Comparison of ENCODE assay signal across 9 cellular contexts in the genomic region with DNA sequence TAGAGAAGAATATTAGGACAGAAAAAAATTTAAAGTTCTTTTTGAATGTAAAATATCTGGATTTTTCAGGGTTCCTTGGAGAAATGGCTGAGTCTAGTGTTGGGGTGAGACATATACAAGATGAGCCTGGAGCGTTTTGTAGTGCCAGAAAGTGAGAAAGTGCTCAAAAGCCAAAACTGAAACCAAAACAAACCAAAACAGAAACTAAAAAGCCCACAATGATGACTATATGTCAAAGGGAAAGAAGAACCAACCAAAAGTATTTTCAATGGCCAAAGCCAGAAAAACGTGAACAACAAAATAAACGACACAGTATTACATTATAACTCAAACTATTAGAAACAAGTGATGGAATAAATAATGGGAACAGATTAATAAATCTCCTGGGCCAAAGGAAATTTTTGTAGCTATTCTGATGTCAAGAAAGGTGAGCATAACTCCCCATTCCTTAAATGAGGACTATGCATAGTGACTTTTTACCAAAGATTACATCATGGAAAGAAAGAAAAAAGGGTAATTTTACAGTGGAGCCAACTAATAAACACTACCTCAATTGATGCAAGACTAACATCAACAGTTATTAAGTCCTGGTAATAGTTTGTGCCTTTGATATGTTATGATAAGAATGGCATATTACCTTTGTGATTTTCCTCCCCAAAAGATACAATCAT.
A peak's percentile ranks its signal among the peaks of the same experiment; 100 is the strongest.
DNase-seq lines count a peak whose midpoint lies in the region; ATAC-seq lines count a peak whose summit lies in the region.
"Had no signal": no experiment of that assay in that cellular context is flagged by ENCODE, and none has a peak within 500 bp of the region (broad histone marks: within the 10 kb centered on the region; RNA-seq: fewer than 3 reads in every experiment).

No MANE protein-coding gene starts in this region.

- ATAC-seq in GM21360 (IDR thresholded peaks at IDR 0.05; ENCODE audit: unreplicated experiment), result peak; percentile 100
- ATAC-seq in HG03342 (IDR thresholded peaks at IDR 0.05; ENCODE audit: unreplicated experiment), result peak; percentile 100
- ATAC-seq in activated CD8-positive, alpha-beta T cell treated with anti-CD3 and anti-CD28 coated beads, Interleukin-2, amount 10 ng/mL, durations not matched to agents 7 days and 5 days, result no peak

- H3K27ac Mint-ChIP-seq in activated CD8-positive, alpha-beta T cell treated with anti-CD3 and anti-CD28 coated beads, Interleukin-2, amount 10 ng/mL, durations not matched to agents 7 days and 5 days, result peak overlapping the region; percentile 9

- H3K36me3 Mint-ChIP-seq in activated CD8-positive, alpha-beta T cell treated with anti-CD3 and anti-CD28 coated beads, Interleukin-2, amount 10 ng/mL, durations not matched to agents 7 days and 5 days (ENCODE audit: low read depth), result no peaks in the 10 kb centered on the region

- H3K27me3 ChIP-seq in H7 (ENCODE audit: control insufficient read depth, insufficient read depth, low read length), result no peaks in the 10 kb centered on the region

- DNase-seq in GDM1 (lab: John Stamatoyannopoulos, UW) (peak; percentile 22), H7 (no peak), SW 1271 (lab: John Stamatoyannopoulos, UW) (no peak), HK-2 (ENCODE audit: unreplicated experiment) (no peak)
- DNase-seq in activated CD8-positive, alpha-beta T cell treated with anti-CD3 and anti-CD28 coated beads, Interleukin-2, amount 10 ng/mL, durations not matched to agents 7 days and 5 days, result no peak
- no peak for DNase-seq in effector CD8-positive, alpha-beta T cell (lab: John Stamatoyannopoulos, UW)

- no peaks in the 10 kb centered on the region for H3K36me3 ChIP-seq in H7 (replicated peaks; ENCODE audit: control insufficient read depth, insufficient read depth, low read length)

- CTCF ChIA-PET in activated CD8-positive, alpha-beta T cell treated with anti-CD3 and anti-CD28 coated beads, Interleukin-2, amount 10 ng/mL, durations not matched to agents 7 days and 5 days (lab: Charles Lee), result no interaction called here

- no peak overlapping the region for H3K4me3 Mint-ChIP-seq in activated CD8-positive, alpha-beta T cell treated with anti-CD3 and anti-CD28 coated beads, Interleukin-2, amount 10 ng/mL, durations not matched to agents 7 days and 5 days

- no peaks in the 10 kb centered on the region for H3K9me3 Mint-ChIP-seq in activated CD8-positive, alpha-beta T cell treated with anti-CD3 and anti-CD28 coated beads, Interleukin-2, amount 10 ng/mL, durations not matched to agents 7 days and 5 days (ENCODE audit: insufficient read depth)

- H3K4me3 ChIP-seq in H7 (ENCODE audit: insufficient read depth, low read depth, low read length), result no peak overlapping the region
- H3K4me3 ChIP-seq: skin epidermis had no signal

- POLR2A ChIA-PET in activated CD8-positive, alpha-beta T cell treated with anti-CD3 and anti-CD28 coated beads, Interleukin-2, amount 10 ng/mL, durations not matched to agents 7 days and 5 days (lab: Charles Lee), result no interaction called here

- H3K4me1 Mint-ChIP-seq in activated CD8-positive, alpha-beta T cell treated with anti-CD3 and anti-CD28 coated beads, Interleukin-2, amount 10 ng/mL, durations not matched to agents 7 days and 5 days (ENCODE audit: low read depth), result no peaks in the 10 kb centered on the region

- H3K27me3 Mint-ChIP-seq in activated CD8-positive, alpha-beta T cell treated with anti-CD3 and anti-CD28 coated beads, Interleukin-2, amount 10 ng/mL, durations not matched to agents 7 days and 5 days (ENCODE audit: low read depth), result no peaks in the 10 kb centered on the region
